ENCODE assay signal across 24 cellular contexts in genomic region chr13:22135446-22135845, GRCh38.
"Had no signal": no experiment of that assay in that cellular context is flagged by ENCODE, and none has a peak within 500 bp of the region (broad histone marks: within the 10 kb centered on the region; RNA-seq: fewer than 3 reads in every experiment).

No MANE protein-coding gene starts in this region.

- H3K9ac ChIP-seq: parathyroid adenoma had no signal

- H3K79me2 ChIP-seq: parathyroid adenoma had no signal

- H3K27ac Mint-ChIP-seq: endodermal cell; memory B cell; nephron; stimulated activated naive B cell treated with anti-CD40 and anti-IgM and Interleukin-4, amounts not matched to agents 10 μg/mL and 1 μg/mL and 100 μg/mL, for 72 hours had no signal

- ATAC-seq: heart left ventricle; lower lobe of right lung; psoas muscle; right lobe of liver; stimulated activated naive B cell treated with anti-CD40 and anti-IgM and Interleukin-4, amounts not matched to agents 10 μg/mL and 1 μg/mL and 100 μg/mL, for 72 hours; stimulated activated naive CD8-positive, alpha-beta T cell treated with anti-CD3 and anti-CD28 coated beads, Interleukin-15, amount 100 ng/mL, for 72 hours had no signal

- H3K27me3 Mint-ChIP-seq: memory B cell; naive B cell; stimulated activated naive B cell treated with anti-CD40 and anti-IgM and Interleukin-4, amounts not matched to agents 10 μg/mL and 1 μg/mL and 100 μg/mL, for 72 hours; stimulated activated naive CD8-positive, alpha-beta T cell treated with anti-CD3 and anti-CD28 coated beads, Interleukin-15, amount 100 ng/mL, for 72 hours had no signal

- H3K4me3 Mint-ChIP-seq: endodermal cell; memory B cell; naive B cell; nephron; stimulated activated naive B cell treated with anti-CD40 and anti-IgM and Interleukin-4, amounts not matched to agents 10 μg/mL and 1 μg/mL and 100 μg/mL, for 72 hours; stimulated activated naive CD8-positive, alpha-beta T cell treated with anti-CD3 and anti-CD28 coated beads, Interleukin-15, amount 100 ng/mL, for 72 hours had no signal

- H3K4me1 ChIP-seq: heart left ventricle, left ventricle myocardium inferior, lower lobe of right lung, parathyroid adenoma, psoas muscle, right lobe of liver, testis, tibial nerve had no signal

- DNase-seq: effector CD4-positive, alpha-beta T cell; endodermal cell; erythroblast; foreskin melanocyte; heart left ventricle; hypothalamus; left ventricle myocardium inferior; lower lobe of right lung; naive B cell; psoas muscle; retina; right lobe of liver; spleen; stimulated activated CD4-positive, alpha-beta T cell treated with anti-CD3 and anti-CD28 coated beads, Interleukin-15, amount 100 ng/mL, for 24 hours; stimulated activated CD4-positive, alpha-beta T cell treated with anti-CD3 and anti-CD28 coated beads, Interleukin-1b, Interleukin-23, amount 100 ng/mL, for 48 hours; stimulated activated CD4-positive, alpha-beta T cell treated with anti-CD3 and anti-CD28 coated beads, Interleukin-4, amount 100 ng/mL, for 24 hours; stimulated activated naive B cell treated with anti-CD40 and anti-IgM and Interleukin-4, amounts not matched to agents 10 μg/mL and 1 μg/mL and 100 μg/mL, for 72 hours; stimulated activated naive CD8-positive, alpha-beta T cell treated with anti-CD3 and anti-CD28 coated beads, Interleukin-15, amount 100 ng/mL, for 72 hours; testis had no signal

- H3K36me3 Mint-ChIP-seq: memory B cell, naive B cell had no signal

- H3K36me3 ChIP-seq: heart left ventricle, left ventricle myocardium inferior, lower lobe of right lung, right lobe of liver, spleen, tibial nerve had no signal

- H3K9me3 Mint-ChIP-seq: endodermal cell; memory B cell; naive B cell; stimulated activated naive B cell treated with anti-CD40 and anti-IgM and Interleukin-4, amounts not matched to agents 10 μg/mL and 1 μg/mL and 100 μg/mL, for 72 hours; stimulated activated naive CD8-positive, alpha-beta T cell treated with anti-CD3 and anti-CD28 coated beads, Interleukin-15, amount 100 ng/mL, for 72 hours had no signal

- H2AFZ ChIP-seq: parathyroid adenoma had no signal

- H3K27ac ChIP-seq: coronary artery, heart left ventricle, left ventricle myocardium inferior, lower lobe of right lung, parathyroid adenoma, psoas muscle, right lobe of liver, spleen, testis, tibial nerve had no signal

- H3K27me3 ChIP-seq: heart left ventricle, right lobe of liver, spleen, testis, tibial nerve had no signal

- H3K4me3 ChIP-seq: coronary artery, heart left ventricle, left ventricle myocardium inferior, lower lobe of right lung, psoas muscle, right lobe of liver, spleen, testis, tibial nerve had no signal

- H3K9me3 ChIP-seq: heart left ventricle, left ventricle myocardium inferior, lower lobe of right lung, psoas muscle, right lobe of liver, spleen, testis, tibial nerve had no signal
